Comparison of ENCODE assay signal across 22 cellular contexts in genomic region chr1:47442844-47443529, GRCh38. TPM values are rescaled to one million over a fixed set of nuclear protein-coding genes. Genes with fewer than 3 reads are reported as not detected.
DNase-seq lines count a peak whose midpoint lies in the region; ATAC-seq and TF ChIP-seq lines count a peak whose summit lies in the region.
"Had no signal": no experiment of that assay in that cellular context is flagged by ENCODE, and none has a peak within 500 bp of the region (broad histone marks: within the 10 kb centered on the region; RNA-seq: fewer than 3 reads in every experiment).

No MANE protein-coding gene starts in this region.

- H3K36me3 ChIP-seq in SK-N-SH (replicated peaks in 1 of 2; ENCODE audit: control insufficient read depth in 1 of 2, insufficient read depth in 2 of 2, low read length in 1 of 2) (no peaks in the 10 kb centered on the region), HUES48 (ENCODE audit: control insufficient read depth, insufficient read depth, low read length) (no peaks in the 10 kb centered on the region), colonic mucosa (no peaks in the 10 kb centered on the region), neural cell (ENCODE audit: insufficient read depth, low read length) (no peaks in the 10 kb centered on the region)
- H3K36me3 ChIP-seq: BLaER1 had no signal

- CTCF ChIA-PET in SK-N-SH (lab: Yijun Ruan, JAX), result interaction anchor here (1.1 to 3.3 kb wide), 5 partner anchors 11 to 284 kb away, joined by 5 to 29 read pairs (median 15); no protein-coding TSS in a partner anchor

- H3K4me2 ChIP-seq in SK-N-SH (no peak overlapping the region), neural cell (ENCODE audit: low read length) (no peak overlapping the region)
- H3K4me2 ChIP-seq: BLaER1 had no signal

- no peaks in the 10 kb centered on the region for H3K9me3 Mint-ChIP-seq in nephron progenitor cell

- TF ChIP-seq EP300 in SK-N-SH (IDR thresholded peaks at IDR 0.05; ENCODE audit: borderline replicate concordance in 1 of 2, low read depth in 1 of 2, low read length in 1 of 2), result no peak
- no peak for TF ChIP-seq EP300 in neural cell (conservative IDR thresholded peaks at IDR 0.05; ENCODE audit: poor library complexity, severe bottlenecking)

- H3K9me3 ChIP-seq in SK-N-SH (no peaks in the 10 kb centered on the region), HUES48 (ENCODE audit: control insufficient read depth, insufficient read depth, low read length) (no peaks in the 10 kb centered on the region), colonic mucosa (no peaks in the 10 kb centered on the region), neural cell (ENCODE audit: low read length) (no peaks in the 10 kb centered on the region)

- no peak overlapping the region for H3K27ac ChIP-seq in SK-N-SH (ENCODE audit: low read depth in 2 of 2, low read length in 1 of 2)
- no peak overlapping the region for H3K27ac ChIP-seq in HUES48 (ENCODE audit: low read depth, low read length)
- peak overlapping the region; percentile 53 for H3K27ac ChIP-seq in colonic mucosa
- no peak overlapping the region for H3K27ac ChIP-seq in neural cell (ENCODE audit: low read length)
- H3K27ac ChIP-seq: 22Rv1, BLaER1 had no signal

- peaks cover 0 to 3% of the 10 kb centered on the region in 2 experiments; a peak in 1 of 4 replicates for H3K4me1 ChIP-seq in SK-N-SH (ENCODE audit: control insufficient read depth in 1 of 2, insufficient read depth in 2 of 2, low read depth in 1 of 2, low read length in 1 of 2)
- peaks cover 33% of the 10 kb centered on the region for H3K4me1 ChIP-seq in HUES48 (ENCODE audit: control insufficient read depth, insufficient read depth, low read length)
- peaks cover 5% of the 10 kb centered on the region for H3K4me1 ChIP-seq in colonic mucosa

- no peak overlapping the region for H3K9ac ChIP-seq in SK-N-SH
- no peak overlapping the region for H3K9ac ChIP-seq in HUES48 (ENCODE audit: low read depth, low read length)
- peak overlapping the region in 1 of 2 donors; percentile 99 for H3K9ac ChIP-seq in colonic mucosa (ENCODE audit: low read depth in 2 of 2, low read length in 2 of 2)
- H3K9ac ChIP-seq in neural cell (ENCODE audit: low read length), result no peak overlapping the region
- H3K9ac ChIP-seq: BLaER1 had no signal

- DNase-seq in SK-N-SH, result peak; percentile 15
- DNase-seq in colonic mucosa, result peak; percentile 31
- no peak for DNase-seq in nephron progenitor cell
- no peak for DNase-seq in GM20000 (ENCODE audit: low spot score)
- DNase-seq: DMS 273 treated with DMSO at 0.1 percent for 48 hours, HCEC 1CT, MV-4-11, NCI-H1417 treated with DMSO at 0.1 percent for 48 hours, NCI-H2029, NCI-H2171 treated with DMSO at 0.1 percent for 48 hours, NCI-H774 had no signal

- H3K9me2 ChIP-seq in SK-N-SH, result no peaks in the 10 kb centered on the region
- H3K9me2 ChIP-seq in neural cell (ENCODE audit: insufficient read depth, low read length), result no peaks in the 10 kb centered on the region

- peaks cover 21% of the 10 kb centered on the region for H3K36me3 Mint-ChIP-seq in nephron progenitor cell (ENCODE audit: low read depth)

- POLR2A ChIA-PET in SK-N-SH (lab: Yijun Ruan, JAX), result no interaction called here

- TF ChIP-seq CTCF in SK-N-SH (IDR thresholded peaks at IDR 0.05), result no peak
- no peak for TF ChIP-seq CTCF in colonic mucosa (IDR thresholded peaks at IDR 0.05)
- no peak for TF ChIP-seq CTCF in neural cell (IDR thresholded peaks at IDR 0.05; ENCODE audit: poor library complexity, severe bottlenecking)
- no peak for TF ChIP-seq CTCF in nephron progenitor cell (IDR thresholded peaks at IDR 0.05)
- no peak for TF ChIP-seq CTCF in GM20000 (IDR thresholded peaks at IDR 0.05; ENCODE audit: extremely low read depth, missing control alignments)

- peaks cover 98% of the 10 kb centered on the region for H3K27me3 ChIP-seq in SK-N-SH (ENCODE audit: insufficient read depth)
- H3K27me3 ChIP-seq in HUES48 (ENCODE audit: control insufficient read depth, insufficient read depth, low read length), result peaks cover 100% of the 10 kb centered on the region
- peaks cover 41% of the 10 kb centered on the region for H3K27me3 ChIP-seq in colonic mucosa
- peaks cover 99% of the 10 kb centered on the region for H3K27me3 ChIP-seq in neural cell (ENCODE audit: insufficient read depth, low read depth, low read length)

- H3K4me3 Mint-ChIP-seq in nephron progenitor cell, result no peak overlapping the region

- H3K27ac Mint-ChIP-seq in nephron progenitor cell, result no peak overlapping the region

- H2AFZ ChIP-seq in SK-N-SH (ENCODE audit: low read depth), result no peak overlapping the region
- no peak overlapping the region for H2AFZ ChIP-seq in neural cell (ENCODE audit: low read depth, low read length)

- no peak for ATAC-seq in SK-N-SH treated with all-trans-retinoic acid at 6 μM for 48 hours
- ATAC-seq in GM19324 (IDR thresholded peaks at IDR 0.05; ENCODE audit: low FRiP score, unreplicated experiment), result no peak
- ATAC-seq: Panc1, Right ventricle myocardium inferior had no signal

- H3K4me3 ChIP-seq in SK-N-SH (ENCODE audit: low read depth in 2 of 2, low read length in 1 of 2) (no peak overlapping the region), HUES48 (ENCODE audit: low read depth, low read length) (0 out of 2 replicates have a peak overlapping the region, but pooled peaks have one; percentile 45), colonic mucosa (peak overlapping the region; percentile 30), neural cell (ENCODE audit: low read length) (no peak overlapping the region)
- H3K4me3 ChIP-seq: BLaER1 had no signal

- 31% methylated on average over 9 of the region's 9 CpGs for WGBS in SK-N-SH (ENCODE audit: low lambda C conversion rate)

- H4K20me1 ChIP-seq in SK-N-SH (ENCODE audit: insufficient read depth) (no peaks in the 10 kb centered on the region), neural cell (ENCODE audit: insufficient read depth) (no peaks in the 10 kb centered on the region)

- peaks cover 24% of the 10 kb centered on the region for H3K4me1 Mint-ChIP-seq in nephron progenitor cell

- intact Hi-C loops in colonic mucosa (cut with DNase I), result no loop called here

- H3F3A ChIP-seq in SK-N-SH (replicated peaks; ENCODE audit: insufficient read depth) (no peaks in the 10 kb centered on the region), neural cell (ENCODE audit: insufficient read depth, low read length, poor library complexity, severe bottlenecking) (no peaks in the 10 kb centered on the region)

- H3K27me3 Mint-ChIP-seq in nephron progenitor cell (ENCODE audit: low read depth, poor library complexity), result peaks cover 4% of the 10 kb centered on the region

- H3K79me2 ChIP-seq in SK-N-SH (ENCODE audit: insufficient read depth), result no peaks in the 10 kb centered on the region
- no peaks in the 10 kb centered on the region for H3K79me2 ChIP-seq in neural cell (replicated peaks; ENCODE audit: insufficient read depth, low read length)

- TF ChIP-seq RAD21 in SK-N-SH (IDR thresholded peaks at IDR 0.05; ENCODE audit: low read length) (no peak), neural cell (conservative IDR thresholded peaks at IDR 0.05) (no peak)

TF ChIP-seq in SK-N-SH, 30 proteins besides CTCF, POLR2A, EP300 and RAD21 (continues in another document):
- TF ChIP-seq ELF1 (IDR thresholded peaks at IDR 0.05), result no peak

TF ChIP-seq in SK-N-SH treated with all-trans-retinoic acid at 6 μM for 48 hours, 23 proteins besides CTCF, POLR2A, EP300 and RAD21 (continues in another document):
- TF ChIP-seq ZFP30 (CRISPR knock-in tag; IDR thresholded peaks at IDR 0.05), result no peak
- no peak for TF ChIP-seq CREB5 (CRISPR knock-in tag; IDR thresholded peaks at IDR 0.05; ENCODE audit: low read depth)
- TF ChIP-seq SNAI2 (CRISPR knock-in tag; IDR thresholded peaks at IDR 0.05), result no peak
- no peak for TF ChIP-seq OSR1 (CRISPR knock-in tag; IDR thresholded peaks at IDR 0.05)
- no peak for TF ChIP-seq ZFP3 (CRISPR knock-in tag; IDR thresholded peaks at IDR 0.05)
- no peak for TF ChIP-seq ZNF70 (CRISPR knock-in tag; IDR thresholded peaks at IDR 0.05)

TF ChIP-seq in neural cell, 6 proteins besides CTCF, POLR2A, EP300 and RAD21:
- no peak for TF ChIP-seq TAF1 (IDR thresholded peaks at IDR 0.05; ENCODE audit: low read depth)
- peak; percentile 61 for TF ChIP-seq POLR2AphosphoS5 (IDR thresholded peaks at IDR 0.05)
TF ChIP-seq in neural cell: peak in this region for 1.

RNA-seq across cellular contexts. Expression of gene FOXD2, which starts 5.1 kb away (rescaled TPM):
- polyA plus RNA-seq in SK-N-SH (2012; rRNA removed) (not detected in 2 replicates), neural cell (0.06 TPM in 1 of 2 replicates, not detected in the other)
- under 0.01 TPM in 1 of 2 replicates, not detected in the other for polyA plus RNA-seq in SK-N-SH (2012; cell fraction: cytosol; rRNA removed)
- polyA plus RNA-seq in SK-N-SH (2012; cell fraction: nucleus; rRNA removed), result not detected in 2 replicates
- total RNA-seq in colonic mucosa, result 10 to 100 TPM; 22.5 to 25.1 TPM
- polyA minus RNA-seq in neural cell, result not detected in 2 replicates

RNA-seq across cellular contexts. Expression of gene FOXE3, which starts 26.9 kb away (rescaled TPM):
- not detected in 2 replicates for polyA plus RNA-seq in SK-N-SH (2012; rRNA removed)
- not detected in 2 replicates for polyA plus RNA-seq in SK-N-SH (2012; cell fraction: cytosol; rRNA removed)
- 0.10 TPM in 1 of 2 replicates, not detected in the other for polyA plus RNA-seq in SK-N-SH (2012; cell fraction: nucleus; rRNA removed)
- total RNA-seq in colonic mucosa, result under 1 TPM; 0.11 to 0.49 TPM
- polyA plus RNA-seq in neural cell, result 0.18 TPM in 1 of 2 replicates, not detected in the other
- polyA minus RNA-seq in neural cell, result 0.23 TPM in 1 of 2 replicates, not detected in the other
- total RNA-seq: Daoy, HT-29, NCI-H460, Right ventricle myocardium inferior had no signal

Comparison
In these comparisons a context has a peak if more than half of its experiments do, and no peak if none do; other contexts are left out.
1. DNase-seq: peak in SK-N-SH (single experiment) and colonic mucosa (single experiment); none in nephron progenitor cell (single experiment) and GM20000 (single experiment).
2. H3K4me3 ChIP-seq: peak in HUES48 (single experiment) and colonic mucosa (single experiment); none in SK-N-SH (0 of 2) and neural cell (single experiment).